Comparison of ENCODE assay signal across 1 cellular context in the genomic region with DNA sequence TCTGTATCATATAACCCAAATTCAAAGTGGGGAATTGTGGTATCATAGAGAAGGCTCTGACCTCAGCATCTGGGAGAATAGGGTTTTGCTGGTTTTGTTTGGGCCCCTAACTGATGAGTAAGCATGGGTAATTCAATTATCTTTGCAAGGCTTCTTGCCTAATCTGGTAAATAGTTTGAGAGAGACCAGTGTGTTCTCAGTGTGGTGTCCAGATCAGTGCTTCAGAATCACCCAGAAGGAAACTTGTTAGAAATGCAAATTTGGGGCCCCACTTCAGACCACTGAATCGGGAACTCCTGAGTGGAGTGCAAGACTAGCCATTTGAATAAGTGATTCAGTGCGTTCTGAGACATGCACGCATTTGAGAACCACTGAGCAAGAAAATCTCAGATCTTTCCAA.
TF ChIP-seq lines count a peak whose summit lies in the region.

No MANE protein-coding gene starts in this region.

TF ChIP-seq in HepG2, 621 proteins besides CTCF, POLR2A, EP300 and RAD21 (continued from another document):
- TF ChIP-seq, protein P1, sequence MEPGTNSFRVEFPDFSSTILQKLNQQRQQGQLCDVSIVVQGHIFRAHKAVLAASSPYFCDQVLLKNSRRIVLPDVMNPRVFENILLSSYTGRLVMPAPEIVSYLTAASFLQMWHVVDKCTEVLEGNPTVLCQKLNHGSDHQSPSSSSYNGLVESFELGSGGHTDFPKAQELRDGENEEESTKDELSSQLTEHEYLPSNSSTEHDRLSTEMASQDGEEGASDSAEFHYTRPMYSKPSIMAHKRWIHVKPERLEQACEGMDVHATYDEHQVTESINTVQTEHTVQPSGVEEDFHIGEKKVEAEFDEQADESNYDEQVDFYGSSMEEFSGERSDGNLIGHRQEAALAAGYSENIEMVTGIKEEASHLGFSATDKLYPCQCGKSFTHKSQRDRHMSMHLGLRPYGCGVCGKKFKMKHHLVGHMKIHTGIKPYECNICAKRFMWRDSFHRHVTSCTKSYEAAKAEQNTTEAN (CRISPR knock-in tag; conservative IDR thresholded peaks at IDR 0.05), result no peak
- no peak for TF ChIP-seq ZSCAN9 (CRISPR knock-in tag; IDR thresholded peaks at IDR 0.05; ENCODE audit: borderline replicate concordance)
- TF ChIP-seq ZNF569 (CRISPR knock-in tag; IDR thresholded peaks at IDR 0.05; ENCODE audit: borderline replicate concordance), result no peak
- no peak for TF ChIP-seq CHCHD3 (CRISPR knock-in tag; IDR thresholded peaks at IDR 0.05)
- TF ChIP-seq GZF1 (CRISPR knock-in tag; IDR thresholded peaks at IDR 0.05), result no peak
- no peak for TF ChIP-seq TMF1 (CRISPR knock-in tag; IDR thresholded peaks at IDR 0.05; ENCODE audit: low read depth)
- TF ChIP-seq HMGA1 (CRISPR knock-in tag; conservative IDR thresholded peaks at IDR 0.05), result no peak
- TF ChIP-seq RFXAP (CRISPR knock-in tag; IDR thresholded peaks at IDR 0.05; ENCODE audit: borderline replicate concordance), result no peak
- no peak for TF ChIP-seq ZNF354B (CRISPR knock-in tag; IDR thresholded peaks at IDR 0.05)
- TF ChIP-seq SP4 (CRISPR knock-in tag; IDR thresholded peaks at IDR 0.05), result no peak
- TF ChIP-seq ASH2L (IDR thresholded peaks at IDR 0.05; ENCODE audit: insufficient read length, low read depth, low read length), result no peak
